Comparison of ENCODE assay signal across 12 cellular contexts in the genomic region with DNA sequence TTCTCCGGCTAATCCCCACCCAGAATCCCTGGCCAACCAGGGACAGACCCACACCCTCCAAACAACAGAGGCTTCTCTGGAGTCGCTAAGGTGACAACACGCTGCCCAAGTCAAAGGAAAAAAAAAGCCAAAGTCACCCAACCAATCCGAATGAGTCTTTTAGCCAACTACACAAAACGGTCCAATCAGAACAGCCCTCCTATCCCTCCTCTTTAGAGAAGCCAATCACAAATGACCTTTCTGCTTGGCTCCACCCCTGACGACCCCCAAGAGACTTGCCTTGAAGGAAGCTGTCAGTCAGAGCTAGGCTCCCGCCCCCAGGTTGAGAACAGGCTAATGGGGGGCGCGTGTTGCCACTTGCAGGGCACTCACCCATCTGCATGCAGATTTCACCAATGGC. TPM values are rescaled to one million over a fixed set of nuclear protein-coding genes. Genes with fewer than 3 reads are reported as not detected.
DNase-seq lines count a peak whose midpoint lies in the region; ATAC-seq and TF ChIP-seq lines count a peak whose summit lies in the region.
"Had no signal": no experiment of that assay in that cellular context is flagged by ENCODE, and none has a peak within 500 bp of the region (broad histone marks: within the 10 kb centered on the region; RNA-seq: fewer than 3 reads in every experiment).

No MANE protein-coding gene starts in this region.

- H3K27ac Mint-ChIP-seq in stimulated activated naive CD8-positive, alpha-beta T cell treated with anti-CD3 and anti-CD28 coated beads, Interleukin-15, amount 100 ng/mL, for 72 hours, result no peak overlapping the region
- H3K27ac Mint-ChIP-seq: activated naive CD8-positive, alpha-beta T cell; stimulated activated naive CD8-positive, alpha-beta T cell treated with anti-CD3 and anti-CD28 coated beads, Interleukin-15, Interleukin-2, amounts not matched to agents 100 ng/mL and 50 ng/mL, for 24 hours had no signal

- no peak overlapping the region for H3K27ac ChIP-seq in cardiac muscle cell
- H3K27ac ChIP-seq in right atrium auricular region, result no peak overlapping the region

- DNase-seq in cardiac muscle cell (ENCODE audit: low read depth in 1 of 2, low spot score in 1 of 2) (peak; percentile 44 to 53), right atrium auricular region (ENCODE audit: low spot score) (no peak), NCI-H2227 (lab: John Stamatoyannopoulos, UW; ENCODE audit: unreplicated experiment) (peak; percentile 62), cerebellar cortex (ENCODE audit: low spot score) (peak; percentile 73), NCI-H774 (lab: John Stamatoyannopoulos, UW) (no peak), midbrain (lab: John Stamatoyannopoulos, UW) (no peak)
- DNase-seq in stimulated activated naive CD8-positive, alpha-beta T cell treated with anti-CD3 and anti-CD28 coated beads, Interleukin-15, amount 100 ng/mL, for 72 hours, result peak in 1 of 2 donors; percentile 31
- DNase-seq: MM.1S had no signal

- H3K9me3 ChIP-seq in cardiac muscle cell (ENCODE audit: low read depth) (no peaks in the 10 kb centered on the region), right atrium auricular region (no peaks in the 10 kb centered on the region)

- ATAC-seq in stimulated activated naive CD8-positive, alpha-beta T cell treated with anti-CD3 and anti-CD28 coated beads, Interleukin-15, amount 100 ng/mL, for 72 hours, result peak; percentile 67
- no peak for ATAC-seq in HG02938 (IDR thresholded peaks at IDR 0.05; ENCODE audit: unreplicated experiment)

- H3K4me1 Mint-ChIP-seq in stimulated activated naive CD8-positive, alpha-beta T cell treated with anti-CD3 and anti-CD28 coated beads, Interleukin-15, amount 100 ng/mL, for 72 hours, result peaks cover 10% of the 10 kb centered on the region

- H3K27me3 ChIP-seq in cardiac muscle cell (no peaks in the 10 kb centered on the region), right atrium auricular region (no peaks in the 10 kb centered on the region)

- H3K4me1 ChIP-seq in cardiac muscle cell (ENCODE audit: low read depth) (no peaks in the 10 kb centered on the region), right atrium auricular region (no peaks in the 10 kb centered on the region)

- no peaks in the 10 kb centered on the region for H3K27me3 Mint-ChIP-seq in stimulated activated naive CD8-positive, alpha-beta T cell treated with anti-CD3 and anti-CD28 coated beads, Interleukin-15, amount 100 ng/mL, for 72 hours
- H3K27me3 Mint-ChIP-seq: activated naive CD8-positive, alpha-beta T cell; naive thymus-derived CD8-positive, alpha-beta T cell; stimulated activated naive CD8-positive, alpha-beta T cell treated with anti-CD3 and anti-CD28 coated beads, Interleukin-15, Interleukin-2, amounts not matched to agents 100 ng/mL and 50 ng/mL, for 24 hours had no signal

- H3K4me3 Mint-ChIP-seq in stimulated activated naive CD8-positive, alpha-beta T cell treated with anti-CD3 and anti-CD28 coated beads, Interleukin-15, amount 100 ng/mL, for 72 hours, result peak overlapping the region in 1 of 2 donors; percentile 14
- H3K4me3 Mint-ChIP-seq: activated naive CD8-positive, alpha-beta T cell; stimulated activated naive CD8-positive, alpha-beta T cell treated with anti-CD3 and anti-CD28 coated beads, Interleukin-15, Interleukin-2, amounts not matched to agents 100 ng/mL and 50 ng/mL, for 24 hours had no signal

- TF ChIP-seq CTCF in cardiac muscle cell (IDR thresholded peaks at IDR 0.05; ENCODE audit: low read depth, low read length) (no peak), right atrium auricular region (IDR thresholded peaks at IDR 0.05) (no peak)

- H3K9me3 Mint-ChIP-seq in stimulated activated naive CD8-positive, alpha-beta T cell treated with anti-CD3 and anti-CD28 coated beads, Interleukin-15, amount 100 ng/mL, for 72 hours, result no peaks in the 10 kb centered on the region
- H3K9me3 Mint-ChIP-seq: naive thymus-derived CD8-positive, alpha-beta T cell; stimulated activated naive CD8-positive, alpha-beta T cell treated with anti-CD3 and anti-CD28 coated beads, Interleukin-15, Interleukin-2, amounts not matched to agents 100 ng/mL and 50 ng/mL, for 24 hours had no signal

- H3K36me3 ChIP-seq in cardiac muscle cell (peaks cover 52% of the 10 kb centered on the region), right atrium auricular region (peaks cover 79% of the 10 kb centered on the region)

- no peak overlapping the region for H3K4me3 ChIP-seq in cardiac muscle cell
- no peak overlapping the region for H3K4me3 ChIP-seq in right atrium auricular region

RNA-seq across cellular contexts. Expression of a gene that starts 6.6 kb away (rescaled TPM):
- total RNA-seq in cardiac muscle cell (17.2 and 32.7 TPM in 2 replicates), right atrium auricular region (1 to 10 TPM; 1.8 TPM)
- 25.6 and 29.6 TPM in 2 replicates for polyA plus RNA-seq in cardiac muscle cell

RNA-seq across cellular contexts. Expression of a gene that starts 15.3 kb away (rescaled TPM):
- total RNA-seq in cardiac muscle cell, result 1.1 TPM in 1 of 2 replicates, not detected in the other
- 1.1 TPM in 1 of 2 replicates, not detected in the other for polyA plus RNA-seq in cardiac muscle cell
- not detected for total RNA-seq in right atrium auricular region
- total RNA-seq: naive thymus-derived CD8-positive, alpha-beta T cell had no signal
- polyA plus RNA-seq: naive thymus-derived CD8-positive, alpha-beta T cell had no signal

RNA-seq across cellular contexts. Expression of a gene that starts 20.7 kb away (rescaled TPM):
- total RNA-seq in cardiac muscle cell (43.4 and 68.6 TPM in 2 replicates), right atrium auricular region (10 to 100 TPM; 35.9 to 55.2 TPM)
- polyA plus RNA-seq in cardiac muscle cell, result 20.1 and 20.5 TPM in 2 replicates

RNA-seq across cellular contexts. Expression of a gene that starts 21.4 kb away (rescaled TPM):
- 64.8 and 113 TPM in 2 replicates for total RNA-seq in cardiac muscle cell
- 80.0 and 99.5 TPM in 2 replicates for polyA plus RNA-seq in cardiac muscle cell
- 10 to 100 TPM; 59.8 to 60.1 TPM for total RNA-seq in right atrium auricular region

RNA-seq across cellular contexts. Expression of a gene that starts 31.4 kb away (rescaled TPM):
- 307 and 371 TPM in 2 replicates for total RNA-seq in cardiac muscle cell
- 175 and 218 TPM in 2 replicates for polyA plus RNA-seq in cardiac muscle cell
- total RNA-seq in right atrium auricular region, result 100 to 1,000 TPM; 262 to 287 TPM

Comparison
In these comparisons a context has a peak if more than half of its experiments do, and no peak if none do; other contexts are left out.
1. DNase-seq: peak in cardiac muscle cell (2 of 2), NCI-H2227 (single experiment) and cerebellar cortex (single experiment); none in right atrium auricular region (single experiment), NCI-H774 (single experiment) and midbrain (single experiment).